In the genomic region with DNA sequence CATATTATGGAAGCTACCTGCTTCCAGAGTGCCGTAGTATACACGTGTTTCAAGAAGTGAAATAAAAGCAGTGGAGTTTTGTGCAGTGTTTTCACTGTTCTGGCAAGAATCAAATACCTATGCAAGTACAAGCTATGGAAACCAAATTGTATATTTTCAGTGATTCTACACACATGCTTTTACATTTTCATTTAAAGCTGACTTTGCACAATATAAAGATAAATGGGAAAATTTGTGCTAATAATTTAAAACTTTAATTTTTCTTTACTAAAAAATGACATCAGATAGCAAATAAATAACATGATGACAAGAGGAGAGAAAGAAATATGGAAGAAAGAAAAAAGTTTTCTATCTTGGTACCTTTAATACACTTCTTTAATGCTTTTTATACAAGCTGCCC, we compare ENCODE assay signal across 16 cellular contexts.
A peak's percentile ranks its signal among the peaks of the same experiment; 100 is the strongest.
DNase-seq lines count a peak whose midpoint lies in the region; ATAC-seq, FAIRE-seq and TF ChIP-seq lines count a peak whose summit lies in the region.
"Had no signal": no experiment of that assay in that cellular context is flagged by ENCODE, and none has a peak within 500 bp of the region (broad histone marks: within the 10 kb centered on the region; RNA-seq: fewer than 3 reads in every experiment).

No MANE protein-coding gene starts in this region.

- no peak overlapping the region for H3K27ac Mint-ChIP-seq in activated naive CD4-positive, alpha-beta T cell treated with anti-CD3 and anti-CD28 coated beads for 36 hours
- H3K27ac Mint-ChIP-seq: GM23338, H9 had no signal

- TF ChIP-seq POLR2A in K562 (conservative IDR thresholded peaks at IDR 0.05) = no peak

- DNase-seq in K562 (ENCODE audit: extremely low read depth in 1 of 4, low spot score in 3 of 4) (no peak), A673 (ENCODE audit: low spot score) (no peak)
- no peak for DNase-seq in activated naive CD4-positive, alpha-beta T cell treated with anti-CD3 and anti-CD28 coated beads for 36 hours
- DNase-seq: AML-193; Calu3; CD4-positive, alpha-beta T cell; DMS79; H9 had no signal

- whole genome bisulfite sequencing in K562 (ENCODE audit: insufficient coverage, low coverage, missing lambda C conversion rate) = 8% methylated on average over 2 of the region's 2 CpGs

- FAIRE-seq in G401.6 (lab: Jason Lieb, UNC) (peak; percentile 6), K562 (lab: Jason Lieb, UNC) (no peak)
- FAIRE-seq: GM12891 had no signal

- in situ Hi-C loops in K562 (cut with MboI) = no loop called here

- CTCF ChIA-PET in K562 (lab: Yijun Ruan, JAX; ENCODE audit: low intra/inter-chr PET ratio) = no interaction called here
- CTCF ChIA-PET in activated naive CD4-positive, alpha-beta T cell treated with anti-CD3 and anti-CD28 coated beads for 36 hours (lab: Charles Lee) = no interaction called here
- CTCF ChIA-PET in A673 (lab: Charles Lee) = no interaction called here

- POLR2A ChIA-PET in K562 (lab: Yijun Ruan, JAX) (no interaction called here), A673 (lab: Charles Lee; ENCODE audit: low non-redundant PET) (no interaction called here)

- no peak overlapping the region for H3K9ac ChIP-seq in K562 (ENCODE audit: insufficient read depth in 1 of 2, low read depth in 2 of 2, low read length in 2 of 2)
- H3K9ac ChIP-seq: BLaER1 treated with 17β-estradiol and CSF1 and Interleukin-3, amounts not matched to agents 10 nM and 100 nM had no signal

- no peak for ATAC-seq in K562
- ATAC-seq in HG03159 (IDR thresholded peaks at IDR 0.05; ENCODE audit: unreplicated experiment) = no peak
- no peak for ATAC-seq in GM19324 (IDR thresholded peaks at IDR 0.05; ENCODE audit: low FRiP score, unreplicated experiment)
- ATAC-seq: GM23338 had no signal

- H3K9me3 ChIP-seq in K562 (replicated peaks; ENCODE audit: control insufficient read depth, insufficient read depth, low read depth, low read length) = no peaks in the 10 kb centered on the region
- no peaks in the 10 kb centered on the region for H3K9me3 ChIP-seq in A673 (ENCODE audit: low read depth, low read length, poor library complexity, severe bottlenecking)

- H3K9me3 Mint-ChIP-seq in activated naive CD4-positive, alpha-beta T cell treated with anti-CD3 and anti-CD28 coated beads for 36 hours = no peaks in the 10 kb centered on the region
- H3K9me3 Mint-ChIP-seq: CD4-positive, alpha-beta T cell; GM23338; H9 had no signal

- no peaks in the 10 kb centered on the region for H4K20me1 ChIP-seq in K562 (replicated peaks; ENCODE audit: control insufficient read depth, insufficient read depth, low read length)
- H4K20me1 ChIP-seq: BLaER1 treated with 17β-estradiol and CSF1 and Interleukin-3, amounts not matched to agents 10 nM and 100 nM had no signal

- H3K4me1 Mint-ChIP-seq in activated naive CD4-positive, alpha-beta T cell treated with anti-CD3 and anti-CD28 coated beads for 36 hours (ENCODE audit: low read depth) = peaks cover 33% of the 10 kb centered on the region

- intact Hi-C loops in K562 (cut with micrococcal nuclease) = no loop called here
- intact Hi-C loops in activated naive CD4-positive, alpha-beta T cell treated with anti-CD3 and anti-CD28 coated beads for 36 hours (cut with micrococcal nuclease) = loop anchor here (5.0 kb wide), 1 partner anchor 230 kb away; no protein-coding TSS in a partner anchor
- intact Hi-C loops in A673 (cut with micrococcal nuclease; ENCODE audit: unreplicated experiment) = no loop called here

- no peak overlapping the region for H3K4me2 ChIP-seq in K562 (ENCODE audit: insufficient read depth, low read length)
- H3K4me2 ChIP-seq: GM23338 had no signal

- H3K27me3 Mint-ChIP-seq in activated naive CD4-positive, alpha-beta T cell treated with anti-CD3 and anti-CD28 coated beads for 36 hours (ENCODE audit: low read depth) = no peaks in the 10 kb centered on the region
- H3K27me3 Mint-ChIP-seq: CD4-positive, alpha-beta T cell had no signal

- H3K4me3 ChIP-seq in K562 (no peak overlapping the region), A673 (ENCODE audit: low read depth, low read length, poor library complexity, severe bottlenecking) (no peak overlapping the region)
- H3K4me3 ChIP-seq: BLaER1 treated with 17β-estradiol and CSF1 and Interleukin-3, amounts not matched to agents 10 nM and 100 nM; GM23338 had no signal

- H3K27ac ChIP-seq in K562 (ENCODE audit: extremely low read depth, low read depth, low read length) = no peak overlapping the region
- peak overlapping the region; percentile 56 for H3K27ac ChIP-seq in layer of hippocampus (ENCODE audit: low read depth, low read length)
- peak overlapping the region; percentile 77 for H3K27ac ChIP-seq in temporal lobe (ENCODE audit: low read depth, low read length)
- H3K27ac ChIP-seq in A673 (ENCODE audit: low read depth, low read length, poor library complexity, severe bottlenecking) = no peak overlapping the region
- H3K27ac ChIP-seq: BLaER1 treated with 17β-estradiol and CSF1 and Interleukin-3, amounts not matched to agents 10 nM and 100 nM had no signal

- H3K4me1 ChIP-seq in K562 (replicated peaks in 1 of 2; ENCODE audit: control insufficient read depth in 2 of 2, insufficient read depth in 2 of 2, low read length in 2 of 2) (no peaks in the 10 kb centered on the region), A673 (ENCODE audit: insufficient read depth, low read length, poor library complexity, severe bottlenecking) (no peaks in the 10 kb centered on the region)

- no peak overlapping the region for H2AFZ ChIP-seq in K562 (ENCODE audit: low read depth, low read length)
- H2AFZ ChIP-seq: GM23338 had no signal

- H3K9me1 ChIP-seq in K562 (ENCODE audit: control insufficient read depth, insufficient read depth, low read length) = no peaks in the 10 kb centered on the region

- no peaks in the 10 kb centered on the region; a peak in 2 of 5 replicates for H3K27me3 ChIP-seq in K562 (ENCODE audit: control insufficient read depth in 2 of 2, insufficient read depth in 2 of 2, low read length in 2 of 2)
- H3K27me3 ChIP-seq in layer of hippocampus (ENCODE audit: control insufficient read depth, insufficient read depth, low read length) = no peaks in the 10 kb centered on the region
- no peaks in the 10 kb centered on the region for H3K27me3 ChIP-seq in A673 (replicated peaks; ENCODE audit: insufficient read depth, low read depth, low read length, poor library complexity)
- H3K27me3 ChIP-seq: BLaER1 treated with 17β-estradiol and CSF1 and Interleukin-3, amounts not matched to agents 10 nM and 100 nM had no signal

- TF ChIP-seq RAD21 in K562 (CRISPR knock-in tag; conservative IDR thresholded peaks at IDR 0.05 in 1 of 2, IDR thresholded peaks at IDR 0.05 in 1 of 2) = no peak

- TF ChIP-seq EP300 in K562 (IDR thresholded peaks at IDR 0.05; ENCODE audit: low read length) = no peak

- no TSS peak for BruUV-seq in K562 (replicated peaks; lab: Mats Ljungman, UMichigan)
- BruUV-seq in A673 (replicated peaks; lab: Mats Ljungman, UMichigan) = no TSS peak

- H3K36me3 ChIP-seq in K562 (ENCODE audit: control insufficient read depth, insufficient read depth, low read length) (no peaks in the 10 kb centered on the region), A673 (ENCODE audit: insufficient read depth, low read length, poor library complexity, severe bottlenecking) (no peaks in the 10 kb centered on the region)
- H3K36me3 ChIP-seq: BLaER1 treated with 17β-estradiol and CSF1 and Interleukin-3, amounts not matched to agents 10 nM and 100 nM had no signal

- H3K4me3 Mint-ChIP-seq in activated naive CD4-positive, alpha-beta T cell treated with anti-CD3 and anti-CD28 coated beads for 36 hours = no peak overlapping the region
- H3K4me3 Mint-ChIP-seq: CD4-positive, alpha-beta T cell; GM23338; H9 had no signal

- H3K79me2 ChIP-seq in K562 (ENCODE audit: control insufficient read depth, insufficient read depth, low read length) = no peaks in the 10 kb centered on the region

- TF ChIP-seq CTCF in K562 (IDR thresholded peaks at IDR 0.05 in 2 of 3, conservative IDR thresholded peaks at IDR 0.05 in 1 of 3; ENCODE audit: insufficient read depth in 2 of 3, low read depth in 1 of 3, low read length in 3 of 3) (no peak), A673 (conservative IDR thresholded peaks at IDR 0.05; ENCODE audit: low read depth, low read length) (no peak)

- H3K36me3 Mint-ChIP-seq in activated naive CD4-positive, alpha-beta T cell treated with anti-CD3 and anti-CD28 coated beads for 36 hours (ENCODE audit: low read depth) = no peaks in the 10 kb centered on the region

TF ChIP-seq in K562, 482 proteins besides CTCF, POLR2A, EP300 and RAD21:
- TF ChIP-seq FOXJ3 (CRISPR knock-in tag; IDR thresholded peaks at IDR 0.05) = no peak
- TF ChIP-seq ZNF316 (IDR thresholded peaks at IDR 0.05) = peak; percentile 81
- no peak for TF ChIP-seq THRAP3 (IDR thresholded peaks at IDR 0.05; ENCODE audit: borderline replicate concordance)
- TF ChIP-seq, protein P1, sequence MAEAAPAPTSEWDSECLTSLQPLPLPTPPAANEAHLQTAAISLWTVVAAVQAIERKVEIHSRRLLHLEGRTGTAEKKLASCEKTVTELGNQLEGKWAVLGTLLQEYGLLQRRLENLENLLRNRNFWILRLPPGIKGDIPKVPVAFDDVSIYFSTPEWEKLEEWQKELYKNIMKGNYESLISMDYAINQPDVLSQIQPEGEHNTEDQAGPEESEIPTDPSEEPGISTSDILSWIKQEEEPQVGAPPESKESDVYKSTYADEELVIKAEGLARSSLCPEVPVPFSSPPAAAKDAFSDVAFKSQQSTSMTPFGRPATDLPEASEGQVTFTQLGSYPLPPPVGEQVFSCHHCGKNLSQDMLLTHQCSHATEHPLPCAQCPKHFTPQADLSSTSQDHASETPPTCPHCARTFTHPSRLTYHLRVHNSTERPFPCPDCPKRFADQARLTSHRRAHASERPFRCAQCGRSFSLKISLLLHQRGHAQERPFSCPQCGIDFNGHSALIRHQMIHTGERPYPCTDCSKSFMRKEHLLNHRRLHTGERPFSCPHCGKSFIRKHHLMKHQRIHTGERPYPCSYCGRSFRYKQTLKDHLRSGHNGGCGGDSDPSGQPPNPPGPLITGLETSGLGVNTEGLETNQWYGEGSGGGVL (CRISPR knock-in tag; IDR thresholded peaks at IDR 0.05) = no peak
- peak; percentile 66; the same call in 1 of the 2 replicates for TF ChIP-seq MAFF (IDR thresholded peaks at IDR 0.05; ENCODE audit: low read length)
- TF ChIP-seq POLR3A (IDR thresholded peaks at IDR 0.05; ENCODE audit: borderline replicate concordance, extremely low read depth, insufficient read depth, insufficient read length) = no peak
- no peak for TF ChIP-seq ZNF134 (CRISPR knock-in tag; conservative IDR thresholded peaks at IDR 0.05)
- no peak for TF ChIP-seq MYNN (IDR thresholded peaks at IDR 0.05)
- no peak for TF ChIP-seq MYNN (CRISPR knock-in tag; IDR thresholded peaks at IDR 0.05)
- TF ChIP-seq MAFK (IDR thresholded peaks at IDR 0.05; ENCODE audit: low read length) = peak; percentile 54; the same call in 1 of the 2 replicates
- no peak for TF ChIP-seq ZNF408 (CRISPR knock-in tag; IDR thresholded peaks at IDR 0.05; ENCODE audit: low read depth)
- peak; percentile 55 for TF ChIP-seq MAFG (tag; conservative IDR thresholded peaks at IDR 0.05)
- TF ChIP-seq ZZZ3 (IDR thresholded peaks at IDR 0.05) = no peak
- TF ChIP-seq C11orf30 (IDR thresholded peaks at IDR 0.05; ENCODE audit: low read depth) = peak; percentile 58; the same call in 1 of the 2 replicates

Comparison
In these comparisons a context has a peak if more than half of its experiments do, and no peak if none do; other contexts are left out.
1. H3K27ac ChIP-seq: peak in layer of hippocampus (single experiment) and temporal lobe (single experiment); none in K562 (single experiment) and A673 (single experiment).